In the genomic region with DNA sequence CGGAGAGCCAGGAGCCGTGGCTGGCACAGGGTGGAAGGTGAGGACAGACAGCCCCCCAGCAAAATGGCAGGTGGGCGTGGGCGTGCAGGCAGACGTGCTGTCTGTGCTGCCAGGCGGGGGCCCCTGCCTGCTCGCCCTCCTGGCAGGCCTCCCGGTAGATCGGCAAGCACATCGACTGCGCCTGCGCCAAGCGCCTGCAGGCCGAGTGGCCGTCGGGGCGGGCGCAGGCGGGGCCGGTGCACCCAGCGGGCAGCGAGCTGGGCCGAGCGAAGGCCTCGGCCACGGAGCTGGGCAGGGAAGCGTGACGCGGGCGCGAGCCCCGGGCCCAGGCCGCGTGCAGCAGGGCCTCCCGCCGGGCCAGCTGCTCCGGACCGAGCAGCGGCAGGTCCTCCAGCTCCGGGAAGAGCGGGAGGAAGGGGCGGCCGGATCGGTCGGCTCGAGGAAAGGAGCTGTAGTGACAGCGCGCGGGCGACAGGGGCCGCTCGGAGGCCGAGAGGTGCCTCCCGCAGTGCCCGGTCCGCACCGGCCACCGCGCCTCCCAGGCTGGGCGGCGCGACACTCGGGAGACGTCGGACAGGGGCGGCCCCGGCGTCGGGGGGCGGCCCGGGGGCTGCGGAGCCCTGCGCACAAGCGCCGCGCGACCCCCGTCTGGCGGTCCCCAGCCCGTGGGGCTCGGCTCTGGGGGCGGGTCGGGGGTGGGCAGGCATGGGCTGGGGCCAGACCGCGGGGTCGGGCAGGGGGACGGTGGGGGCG, we compare ENCODE assay signal across 8 cellular contexts. TPM values are rescaled to one million over a fixed set of nuclear protein-coding genes. Genes with fewer than 3 reads are reported as not detected.
DNase-seq lines count a peak whose midpoint lies in the region; ATAC-seq, FAIRE-seq and TF ChIP-seq lines count a peak whose summit lies in the region.

No MANE protein-coding gene starts in this region.

- H3K27me3 Mint-ChIP-seq in endothelial cell (ENCODE audit: unreplicated experiment) = peaks cover 29% of the 10 kb centered on the region

- no peak overlapping the region for H2AFZ ChIP-seq in HCT116 (ENCODE audit: low read depth, low read length, poor library complexity, severe bottlenecking)

- H3K36me3 ChIP-seq in HCT116 (ENCODE audit: control insufficient read depth in 1 of 2, insufficient read depth in 2 of 2, low read length in 2 of 2) (no peaks in the 10 kb centered on the region), lung (ENCODE audit: control insufficient read depth in 2 of 2, insufficient read depth in 2 of 2, low read length in 2 of 2) (peaks cover 0 to 8% of the 10 kb centered on the region in 2 donors), thyroid gland (peaks cover 0 to 4% of the 10 kb centered on the region in 2 donors)

- H3K36me3 Mint-ChIP-seq in endothelial cell (ENCODE audit: low read depth, unreplicated experiment) = no peaks in the 10 kb centered on the region

- H3K27me3 ChIP-seq in HCT116 (ENCODE audit: insufficient read depth, low read length) (no peaks in the 10 kb centered on the region), lung (ENCODE audit: control insufficient read depth, insufficient read depth) (no peaks in the 10 kb centered on the region), thyroid gland (no peaks in the 10 kb centered on the region)

- WGBS in lung, 2 donors = 4 to 5% methylated on average over 58 to 88 of the region's 88 CpGs
- WGBS in thyroid gland, 2 donors = 3% methylated on average over 11 of the region's 88 CpGs; no CpG with 5 or more reads in 1 of the 2 donors

- H3K4me3 ChIP-seq in HCT116 (replicated peaks in 1 of 2; ENCODE audit: low read depth in 1 of 2, low read length in 2 of 2) (peak overlapping the region; percentile 40 to 59), lung (no peak overlapping the region), thyroid gland (replicated peaks in 1 of 3) (peak overlapping the region in 1 of 3 donors; percentile 36)

- POLR2A ChIA-PET in HCT116 (lab: Charles Lee) = interaction anchor here (1.0 to 1.9 kb wide), 4 partner anchors 21 to 97 kb away, joined by 3 to 18 read pairs (median 3); a partner anchor contains a TSS

- DNase-seq in AG20443 (ENCODE audit: low spot score) = peak; percentile 95
- peak; percentile 56 for DNase-seq in HCT116 (ENCODE audit: low read depth, low spot score)
- DNase-seq in RPMI7951 (ENCODE audit: low read depth) = peak; percentile 33
- peak; percentile 73 for DNase-seq in endothelial cell (ENCODE audit: low spot score)
- peak; percentile 64 for DNase-seq in lung (ENCODE audit: low spot score)
- peak; percentile 94 to 96 for DNase-seq in thyroid gland
- DNase-seq in urothelium cell line (ENCODE audit: low spot score) = no peak

- H3K4me1 ChIP-seq in HCT116 (ENCODE audit: control insufficient read depth in 1 of 2, insufficient read depth in 2 of 2, low read length in 2 of 2) (peaks cover 7 to 25% of the 10 kb centered on the region in 2 experiments), lung (ENCODE audit: control insufficient read depth in 2 of 2, insufficient read depth in 2 of 2, low read length in 2 of 2) (peaks cover 4 to 23% of the 10 kb centered on the region in 2 donors), thyroid gland (peaks cover 22 to 37% of the 10 kb centered on the region in 2 donors)

- H3K4me1 Mint-ChIP-seq in endothelial cell (ENCODE audit: unreplicated experiment) = peaks cover 14% of the 10 kb centered on the region

- peak overlapping the region; percentile 65 for H3K9ac ChIP-seq in HCT116 (ENCODE audit: low read length)

- H4K20me1 ChIP-seq in HCT116 (ENCODE audit: insufficient read depth) = no peaks in the 10 kb centered on the region

- no peaks in the 10 kb centered on the region for H3K79me2 ChIP-seq in HCT116 (ENCODE audit: insufficient read depth, low read length)

- TF ChIP-seq RAD21 in HCT116 (IDR thresholded peaks at IDR 0.05; ENCODE audit: low read depth) = no peak; the same call in none of the 2 replicates

- CTCF ChIA-PET in HCT116 (lab: Charles Lee) = interaction anchor here (0.7 to 2.6 kb wide), 21 partner anchors 9 to 479 kb away, joined by 3 to 33 read pairs (median 5); a partner anchor contains a TSS

- BruUV-seq in HCT116 (replicated peaks; lab: Mats Ljungman, UMichigan) = no TSS peak

- peak overlapping the region; percentile 95 for H3K4me2 ChIP-seq in HCT116 (ENCODE audit: low read length)

- ATAC-seq in HCT116 (peak; percentile 90), lung (ENCODE audit: insufficient read depth, low FRiP score) (peak; percentile 85), HG02642 (IDR thresholded peaks at IDR 0.05; ENCODE audit: poor library complexity, unreplicated experiment) (no peak)

- TF ChIP-seq CTCF in HCT116 (IDR thresholded peaks at IDR 0.05 in 2 of 3, conservative IDR thresholded peaks at IDR 0.05 in 1 of 3; ENCODE audit: borderline replicate concordance in 1 of 3, insufficient read depth in 1 of 3, low read depth in 2 of 3, low read length in 2 of 3) (peak in 2 of 3 experiments; percentile 58 to 65; a peak in 5 of 6 replicates), endothelial cell (IDR thresholded peaks at IDR 0.05; ENCODE audit: unreplicated experiment) (peak; percentile 61), lung (IDR thresholded peaks at IDR 0.05; ENCODE audit: control extremely low read depth, extremely low read depth) (peak; percentile 30), thyroid gland (IDR thresholded peaks at IDR 0.05) (peak in 5 of 6 experiments; percentile 33 to 91 (median 69))

- no peak overlapping the region for H3K27ac Mint-ChIP-seq in endothelial cell (ENCODE audit: unreplicated experiment)

- no peak overlapping the region for H3K4me3 Mint-ChIP-seq in endothelial cell (ENCODE audit: unreplicated experiment)

- no peak for FAIRE-seq in urothelium cell line (lab: Jason Lieb, UNC)

- no peaks in the 10 kb centered on the region for H3K9me2 ChIP-seq in HCT116 (ENCODE audit: insufficient read depth)

- RAD21 ChIA-PET in HCT116 (lab: Charles Lee; ENCODE audit: low non-redundant PET in 1 of 2, low total read pairs in 2 of 2, uncharacterized antibody in 2 of 2, unreplicated experiment in 2 of 2) = interaction anchor here (0.7 to 1.6 kb wide), 5 partner anchors 23 to 118 kb away, joined by 3 to 6 read pairs (median 4); a partner anchor contains a TSS

- TF ChIP-seq POLR2A in HCT116 (IDR thresholded peaks at IDR 0.05; ENCODE audit: borderline replicate concordance, extremely low read depth, insufficient read depth, insufficient read length) (peak; percentile 36), thyroid gland (IDR thresholded peaks at IDR 0.05) (peak in 1 of 2 donors; percentile 42)

- no peaks in the 10 kb centered on the region for H3K9me3 Mint-ChIP-seq in endothelial cell (ENCODE audit: unreplicated experiment)

- intact Hi-C loops in HCT116 (cut with micrococcal nuclease) (no loop called here), thyroid gland (cut with DNase I) (no loop called here)

- no peaks in the 10 kb centered on the region for H3K9me3 ChIP-seq in HCT116 (ENCODE audit: control insufficient read depth in 1 of 2, insufficient read depth in 1 of 2, low read depth in 1 of 2, low read length in 2 of 2)
- no peaks in the 10 kb centered on the region for H3K9me3 ChIP-seq in lung (ENCODE audit: control insufficient read depth in 2 of 2, insufficient read depth in 1 of 2, low read length in 1 of 2)
- no peaks in the 10 kb centered on the region for H3K9me3 ChIP-seq in thyroid gland

- H3K27ac ChIP-seq in HCT116 (ENCODE audit: low read depth, low read length) (peak overlapping the region; percentile 80; the same call in 1 of the 2 replicates), lung (ENCODE audit: low read depth in 1 of 2, low read length in 1 of 2) (no peak overlapping the region), thyroid gland (peak overlapping the region; percentile 78 to 92 (median 82))

TF ChIP-seq in HCT116, 20 proteins besides CTCF, POLR2A, EP300 and RAD21 (continues in another document):
- no peak for TF ChIP-seq TCF7L2 (IDR thresholded peaks at IDR 0.05; ENCODE audit: borderline replicate concordance, extremely low read depth, insufficient read depth, insufficient read length)

RNA-seq across cellular contexts. Expression of a gene that starts 16.9 kb away (rescaled TPM):
- total RNA-seq in HCT116 (2021; ENCODE audit: unreplicated experiment) (2.2 TPM), endothelial cell (ENCODE audit: unreplicated experiment) (0.74 TPM), lung (under 1 TPM in 1 of 2 donors, not detected in 1; 0.03 TPM), thyroid gland (100 to 1,000 TPM in 2 of 4 donors, 10 to 100 TPM in 2; 63.4 to 120 (median 94.0) TPM)
- polyA plus RNA-seq in HCT116 (2012) = 1.0 and 1.1 TPM in 2 replicates
- not detected in 2 replicates for total RNA-seq in RPMI7951 (2014; rRNA removed; shearing (Covaris generic))
- polyA plus RNA-seq in lung = under 1 TPM; 0.01 to 0.02 TPM

RNA-seq across cellular contexts. Expression of a gene that starts 30.0 kb away (rescaled TPM):
- total RNA-seq in HCT116 (2021; ENCODE audit: unreplicated experiment) (98.8 TPM), endothelial cell (ENCODE audit: unreplicated experiment) (22.1 TPM), lung (10 to 100 TPM in 1 of 2 donors, 1 to 10 TPM in 1; 7.8 to 17.5 TPM), thyroid gland (10 to 100 TPM in 2 of 4 donors, 1 to 10 TPM in 2; 5.9 to 18.6 (median 10.2) TPM)
- 82.6 and 86.1 TPM in 2 replicates for polyA plus RNA-seq in HCT116 (2012)
- 3.4 and 6.1 TPM in 2 replicates for total RNA-seq in RPMI7951 (2014; rRNA removed; shearing (Covaris generic))
- 10 to 100 TPM; 10.2 to 11.1 TPM for polyA plus RNA-seq in lung

RNA-seq across cellular contexts. Expression of a gene that starts 50.7 kb away (rescaled TPM):
- total RNA-seq in HCT116 (2021; ENCODE audit: unreplicated experiment) = not detected
- polyA plus RNA-seq in HCT116 (2012) = not detected in 2 replicates
- not detected in 2 replicates for total RNA-seq in RPMI7951 (2014; rRNA removed; shearing (Covaris generic))
- total RNA-seq in endothelial cell (ENCODE audit: unreplicated experiment) = not detected
- total RNA-seq in lung = not detected
- not detected for polyA plus RNA-seq in lung
- total RNA-seq in thyroid gland = not detected

Comparison
In these comparisons a context has a peak if more than half of its experiments do, and no peak if none do; other contexts are left out.
1. H3K27ac ChIP-seq: peak in HCT116 (single experiment) and thyroid gland (3 of 3); none in lung (0 of 2).
2. RNA of a gene that starts 16.9 kb away (total RNA-seq): 63.4 to 120 TPM in thyroid gland; 2.2 TPM in HCT116 (single experiment), 0.74 TPM in endothelial cell (single experiment), 0.03 TPM in lung and not detected in RPMI7951; every median in the first group is over 10 times any median in the second.
3. Peak in every context shown above with its lines, with median percentiles within 50 percentile points of each other: CTCF ChIP-seq.